10 cellular contexts compared by ENCODE assay signal in genomic region chr9:109967651-109968331, GRCh38.
A peak's percentile ranks its signal among the peaks of the same experiment; 100 is the strongest.
DNase-seq lines count a peak whose midpoint lies in the region; ATAC-seq and TF ChIP-seq lines count a peak whose summit lies in the region.
"Had no signal": no experiment of that assay in that cellular context is flagged by ENCODE, and none has a peak within 500 bp of the region (broad histone marks: within the 10 kb centered on the region; RNA-seq: fewer than 3 reads in every experiment).

No MANE protein-coding gene starts in this region.

- H3K27ac Mint-ChIP-seq in activated CD4-positive, alpha-beta T cell treated with anti-CD3 and anti-CD28 coated beads, Interleukin-2, amount 10 ng/mL, durations not matched to agents 7 days and 5 days, result peak overlapping the region; percentile 92
- peak overlapping the region; percentile 66 for H3K27ac Mint-ChIP-seq in activated CD4-positive, alpha-beta memory T cell treated with anti-CD3 and anti-CD28 coated beads for 36 hours

- no peaks in the 10 kb centered on the region for H3K27me3 ChIP-seq in spleen (replicated peaks in 1 of 7)

- H3K36me3 Mint-ChIP-seq in activated CD4-positive, alpha-beta T cell treated with anti-CD3 and anti-CD28 coated beads, Interleukin-2, amount 10 ng/mL, durations not matched to agents 7 days and 5 days (ENCODE audit: low read depth), result peaks cover 16% of the 10 kb centered on the region
- H3K36me3 Mint-ChIP-seq in activated CD4-positive, alpha-beta memory T cell treated with anti-CD3 and anti-CD28 coated beads for 36 hours, result no peaks in the 10 kb centered on the region

- no peaks in the 10 kb centered on the region for H3K9me3 ChIP-seq in spleen
- H3K9me3 ChIP-seq: A549 had no signal

- H3K9me3 Mint-ChIP-seq in activated CD4-positive, alpha-beta T cell treated with anti-CD3 and anti-CD28 coated beads, Interleukin-2, amount 10 ng/mL, durations not matched to agents 7 days and 5 days, result peaks cover 8% of the 10 kb centered on the region
- no peaks in the 10 kb centered on the region for H3K9me3 Mint-ChIP-seq in activated CD4-positive, alpha-beta memory T cell treated with anti-CD3 and anti-CD28 coated beads for 36 hours

- no peak for TF ChIP-seq CTCF in spleen (IDR thresholded peaks at IDR 0.05 in 8 of 11, conservative IDR thresholded peaks at IDR 0.05 in 3 of 11)

- DNase-seq in activated CD4-positive, alpha-beta T cell treated with anti-CD3 and anti-CD28 coated beads, Interleukin-2, amount 10 ng/mL, durations not matched to agents 7 days and 5 days, result peak; percentile 22
- no peak for DNase-seq in activated CD4-positive, alpha-beta T cell treated with anti-CD3 and anti-CD28 coated beads for 4 hours
- peak; percentile 24 for DNase-seq in activated CD4-positive, alpha-beta memory T cell treated with anti-CD3 and anti-CD28 coated beads for 36 hours
- DNase-seq in spleen (no peak), DMS79 (lab: John Stamatoyannopoulos, UW) (no peak), HuH-7 (ENCODE audit: low spot score) (no peak), cardiac septum (ENCODE audit: low spot score) (no peak)
- DNase-seq: small intestine had no signal

- H3K4me1 ChIP-seq in spleen, result peaks cover 40 to 82% (median 68%) of the 10 kb centered on the region in 6 donors
- H3K4me1 ChIP-seq: A549 had no signal

- no peak for TF ChIP-seq POLR2A in spleen (IDR thresholded peaks at IDR 0.05)

- ATAC-seq in HG02938 (IDR thresholded peaks at IDR 0.05; ENCODE audit: unreplicated experiment), result peak; percentile 40
- ATAC-seq: A549 had no signal

- CTCF ChIA-PET in activated CD4-positive, alpha-beta T cell treated with anti-CD3 and anti-CD28 coated beads, Interleukin-2, amount 10 ng/mL, durations not matched to agents 7 days and 5 days (lab: Charles Lee), result interaction anchor here (1.1 to 2.1 kb wide), 8 partner anchors 9 to 65 kb away, joined by 3 to 10 read pairs (median 4); no protein-coding TSS in a partner anchor
- CTCF ChIA-PET in activated CD4-positive, alpha-beta memory T cell treated with anti-CD3 and anti-CD28 coated beads for 36 hours (lab: Charles Lee), result interaction anchor here (0.8 to 1.9 kb wide), 7 partner anchors 13 to 181 kb away, joined by 3 to 7 read pairs (median 3); no protein-coding TSS in a partner anchor

- POLR2A ChIA-PET in activated CD4-positive, alpha-beta T cell treated with anti-CD3 and anti-CD28 coated beads, Interleukin-2, amount 10 ng/mL, durations not matched to agents 7 days and 5 days (lab: Charles Lee), result interaction anchor here (0.6 to 1.0 kb wide), 3 partner anchors 82 to 181 kb away, joined by 3 to 4 read pairs (median 4); no protein-coding TSS in a partner anchor
- POLR2A ChIA-PET in activated CD4-positive, alpha-beta memory T cell treated with anti-CD3 and anti-CD28 coated beads for 36 hours (lab: Charles Lee), result interaction anchor here (1.1 to 2.5 kb wide), 5 partner anchors 9 to 82 kb away, joined by 4 to 14 read pairs (median 5); no protein-coding TSS in a partner anchor

- peaks cover 73% of the 10 kb centered on the region for H3K4me1 Mint-ChIP-seq in activated CD4-positive, alpha-beta T cell treated with anti-CD3 and anti-CD28 coated beads, Interleukin-2, amount 10 ng/mL, durations not matched to agents 7 days and 5 days
- peaks cover 60% of the 10 kb centered on the region for H3K4me1 Mint-ChIP-seq in activated CD4-positive, alpha-beta memory T cell treated with anti-CD3 and anti-CD28 coated beads for 36 hours (ENCODE audit: low read depth)

- 70 to 80% (median 73%) methylated on average over 5 of the region's 5 CpGs for WGBS in spleen, 5 donors

- H3K27me3 Mint-ChIP-seq in activated CD4-positive, alpha-beta T cell treated with anti-CD3 and anti-CD28 coated beads, Interleukin-2, amount 10 ng/mL, durations not matched to agents 7 days and 5 days, result peaks cover 8% of the 10 kb centered on the region
- H3K27me3 Mint-ChIP-seq in activated CD4-positive, alpha-beta memory T cell treated with anti-CD3 and anti-CD28 coated beads for 36 hours, result no peaks in the 10 kb centered on the region

- H3K36me3 ChIP-seq in spleen, result no peaks in the 10 kb centered on the region

- intact Hi-C loops in activated CD4-positive, alpha-beta memory T cell treated with anti-CD3 and anti-CD28 coated beads for 36 hours (cut with micrococcal nuclease), result loop anchor here (1.0 kb wide), 2 partner anchors 16 to 81 kb away; no protein-coding TSS in a partner anchor
- intact Hi-C loops in spleen (cut with DNase I; ENCODE audit: low total_unique reads) (loop anchor here (5.0 to 10.0 kb wide), 2 partner anchors 50 to 77 kb away; no protein-coding TSS in a partner anchor), cardiac septum (cut with DNase I) (loop anchor here (5.0 kb wide), 1 partner anchor 60 kb away; no protein-coding TSS in a partner anchor)

- H3K4me3 Mint-ChIP-seq in activated CD4-positive, alpha-beta T cell treated with anti-CD3 and anti-CD28 coated beads, Interleukin-2, amount 10 ng/mL, durations not matched to agents 7 days and 5 days, result peak overlapping the region; percentile 1
- H3K4me3 Mint-ChIP-seq in activated CD4-positive, alpha-beta memory T cell treated with anti-CD3 and anti-CD28 coated beads for 36 hours, result peak overlapping the region; percentile 0

- peak overlapping the region; percentile 74 to 88 (median 86) for H3K27ac ChIP-seq in spleen
- H3K27ac ChIP-seq: A549 had no signal

- H3K4me3 ChIP-seq in spleen, result no peak overlapping the region
- H3K4me3 ChIP-seq: A549 had no signal

Comparison
In these comparisons a context has a peak if more than half of its experiments do, and no peak if none do; other contexts are left out.
1. DNase-seq: peak in activated CD4-positive, alpha-beta T cell treated with anti-CD3 and anti-CD28 coated beads, Interleukin-2, amount 10 ng/mL, durations not matched to agents 7 days and 5 days (single experiment) and activated CD4-positive, alpha-beta memory T cell treated with anti-CD3 and anti-CD28 coated beads for 36 hours (single experiment); none in activated CD4-positive, alpha-beta T cell treated with anti-CD3 and anti-CD28 coated beads for 4 hours (0 of 2), spleen (single experiment), DMS79 (single experiment), HuH-7 (single experiment) and cardiac septum (single experiment).